In genomic region chrX:367866-368265, GRCh38 we compare ENCODE assay signal across 28 cellular contexts. TPM values are rescaled to one million over a fixed set of nuclear protein-coding genes. Genes with fewer than 3 reads are reported as not detected.
DNase-seq lines count a peak whose midpoint lies in the region; ATAC-seq, FAIRE-seq and TF ChIP-seq lines count a peak whose summit lies in the region.
"Had no signal": no experiment of that assay in that cellular context is flagged by ENCODE, and none has a peak within 500 bp of the region (broad histone marks: within the 10 kb centered on the region; RNA-seq: fewer than 3 reads in every experiment).

No MANE protein-coding gene starts in this region.

- intact Hi-C loops in kidney (cut with DNase I) (no loop called here), spleen (cut with DNase I; ENCODE audit: low total_unique reads) (no loop called here)

- no peaks in the 10 kb centered on the region for H4K20me1 ChIP-seq in Karpas-422 (ENCODE audit: insufficient read depth, low read depth, low read length)

- no peaks in the 10 kb centered on the region for H3K9me2 ChIP-seq in Karpas-422 (replicated peaks; ENCODE audit: insufficient read depth, low read length)

- ATAC-seq in HG03280 (IDR thresholded peaks at IDR 0.05; ENCODE audit: unreplicated experiment) = no peak
- ATAC-seq in HG02884 (IDR thresholded peaks at IDR 0.05; ENCODE audit: unreplicated experiment) = no peak
- ATAC-seq: K562, left colon had no signal

- no peak for DNase-seq in Karpas-422
- DNase-seq in ecto neural progenitor cell (ENCODE audit: low spot score) = peak; percentile 52
- peak; percentile 68 for DNase-seq in kidney
- peak; percentile 37 for DNase-seq in spleen
- DNase-seq in iPS-NIHi11 (ENCODE audit: low spot score) = no peak
- DNase-seq: activated CD4-positive, alpha-beta T cell treated with anti-CD3 and anti-CD28 coated beads, Interleukin-2, amount 50 U/mL, for 48 hours; activated CD4-positive, CD25-positive, alpha-beta regulatory T cell; activated CD8-positive, alpha-beta memory T cell treated with anti-CD3 and anti-CD28 coated beads, Interleukin-2, amount 50 U/mL, for 4 hours; activated naive CD4-positive, alpha-beta T cell treated with anti-CD3 and anti-CD28 coated beads for 36 hours; adrenal gland; brain microvascular endothelial cell; C1 segment of cervical spinal cord; DMS79; GDM1; hypothalamus; immature natural killer cell; left colon; NCI-H1092; NCI-H1694; NCI-H446 treated with DMSO at 0.1 percent for 48 hours; NCI-H774; sigmoid colon; stimulated activated CD4-positive, alpha-beta T cell treated with anti-CD3 and anti-CD28 coated beads, Interleukin-4, amount 100 ng/mL, for 4 hours; substantia nigra; trophoblast cell had no signal

- H3K36me3 ChIP-seq in Karpas-422 (ENCODE audit: insufficient read depth, low read length) (peaks cover 19% of the 10 kb centered on the region; the same call in 1 of the 2 replicates), kidney (ENCODE audit: control insufficient read depth in 1 of 2, insufficient read depth in 2 of 2, low read length in 2 of 2) (no peaks in the 10 kb centered on the region), spleen (peaks cover 0 to 5% (median 0%) of the 10 kb centered on the region in 6 donors)
- H3K36me3 ChIP-seq: adrenal gland, brain microvascular endothelial cell, sigmoid colon had no signal

- H3K9me3 ChIP-seq in Karpas-422 (ENCODE audit: low read length) (peaks cover 6% of the 10 kb centered on the region; the same call in 1 of the 2 replicates), kidney (ENCODE audit: control insufficient read depth in 1 of 2, low read length in 2 of 2) (no peaks in the 10 kb centered on the region), spleen (no peaks in the 10 kb centered on the region)
- H3K9me3 ChIP-seq: adrenal gland, sigmoid colon had no signal

- no peak for TF ChIP-seq CTCF in kidney (IDR thresholded peaks at IDR 0.05; ENCODE audit: borderline replicate concordance, extremely low read depth, insufficient read depth)
- TF ChIP-seq CTCF in spleen (IDR thresholded peaks at IDR 0.05 in 8 of 11, conservative IDR thresholded peaks at IDR 0.05 in 3 of 11) = no peak

- no peak for TF ChIP-seq POLR2A in spleen (IDR thresholded peaks at IDR 0.05)

- H3K4me2 ChIP-seq in Karpas-422 (ENCODE audit: low read depth, low read length, poor library complexity, severe bottlenecking) = no peak overlapping the region

- peaks cover 71% of the 10 kb centered on the region for H3K79me2 ChIP-seq in Karpas-422 (ENCODE audit: low read length)

- peak overlapping the region; percentile 100 for H3K27ac ChIP-seq in Karpas-422 (ENCODE audit: low read length)
- H3K27ac ChIP-seq in kidney (ENCODE audit: low read depth in 2 of 2, low read length in 2 of 2) = no peak overlapping the region
- no peak overlapping the region for H3K27ac ChIP-seq in spleen
- H3K27ac ChIP-seq: adrenal gland, brain microvascular endothelial cell, sigmoid colon had no signal

- FAIRE-seq in kidney (lab: Jason Lieb, UNC) = no peak
- FAIRE-seq: K562 had no signal

- no peaks in the 10 kb centered on the region for H3K27me3 ChIP-seq in Karpas-422 (ENCODE audit: low read length)
- H3K27me3 ChIP-seq in spleen (replicated peaks in 1 of 7) = peaks cover 0 to 27% (median 11%) of the 10 kb centered on the region in 7 donors

- H3K4me3 ChIP-seq in Karpas-422 (ENCODE audit: low read length) (no peak overlapping the region), kidney (ENCODE audit: low read length in 2 of 2) (no peak overlapping the region), spleen (no peak overlapping the region)
- H3K4me3 ChIP-seq: adrenal gland, K562, sigmoid colon had no signal

- no peak overlapping the region for H2AFZ ChIP-seq in Karpas-422 (ENCODE audit: low read length)

- 89 to 98% (median 95%) methylated on average over 10 to 17 of the region's 17 CpGs for WGBS in spleen, 5 donors

- H3K9ac ChIP-seq in Karpas-422 (ENCODE audit: low read length) (no peak overlapping the region), kidney (ENCODE audit: low read length in 2 of 2) (no peak overlapping the region)

- peaks cover 56% of the 10 kb centered on the region for H3K4me1 ChIP-seq in Karpas-422 (ENCODE audit: low read length)
- H3K4me1 ChIP-seq in kidney (ENCODE audit: control insufficient read depth in 1 of 2, insufficient read depth in 1 of 2, low read depth in 1 of 2, low read length in 2 of 2) = no peaks in the 10 kb centered on the region
- peaks cover 0 to 18% (median 2%) of the 10 kb centered on the region in 6 donors for H3K4me1 ChIP-seq in spleen
- H3K4me1 ChIP-seq: adrenal gland had no signal

RNA-seq across cellular contexts. Expression of gene PPP2R3B, which starts 18.8 kb away (rescaled TPM):
- total RNA-seq in Karpas-422 (2014; rRNA removed; shearing (Covaris generic); ENCODE audit: low replicate concordance) = 23.2 and 62.5 TPM in 2 replicates
- total RNA-seq in kidney (14.4 TPM), spleen (10 to 100 TPM; 12.6 to 34.2 (median 24.4) TPM)
- polyA plus RNA-seq in kidney (ENCODE audit: insufficient read depth, low read depth, low replicate concordance) (14.1 TPM), spleen (10 to 100 TPM; 27.0 to 62.2 (median 45.8) TPM)

RNA-seq across cellular contexts. Expression of gene GTPBP6, which starts 49.3 kb away (rescaled TPM):
- total RNA-seq in Karpas-422 (2014; rRNA removed; shearing (Covaris generic); ENCODE audit: low replicate concordance) = 19.4 and 57.3 TPM in 2 replicates
- total RNA-seq in kidney (50.1 TPM), spleen (10 to 100 TPM; 25.4 to 50.4 (median 37.6) TPM)
- polyA plus RNA-seq in kidney (ENCODE audit: insufficient read depth, low read depth, low replicate concordance) (61.9 TPM), spleen (10 to 100 TPM; 43.8 to 69.4 (median 43.9) TPM)

Comparison
In these comparisons a context has a peak if more than half of its experiments do, and no peak if none do; other contexts are left out.
1. DNase-seq: peak in ecto neural progenitor cell (single experiment), kidney (single experiment) and spleen (single experiment); none in Karpas-422 (single experiment) and iPS-NIHi11 (single experiment).